12 cellular contexts compared by ENCODE assay signal in the genomic region with DNA sequence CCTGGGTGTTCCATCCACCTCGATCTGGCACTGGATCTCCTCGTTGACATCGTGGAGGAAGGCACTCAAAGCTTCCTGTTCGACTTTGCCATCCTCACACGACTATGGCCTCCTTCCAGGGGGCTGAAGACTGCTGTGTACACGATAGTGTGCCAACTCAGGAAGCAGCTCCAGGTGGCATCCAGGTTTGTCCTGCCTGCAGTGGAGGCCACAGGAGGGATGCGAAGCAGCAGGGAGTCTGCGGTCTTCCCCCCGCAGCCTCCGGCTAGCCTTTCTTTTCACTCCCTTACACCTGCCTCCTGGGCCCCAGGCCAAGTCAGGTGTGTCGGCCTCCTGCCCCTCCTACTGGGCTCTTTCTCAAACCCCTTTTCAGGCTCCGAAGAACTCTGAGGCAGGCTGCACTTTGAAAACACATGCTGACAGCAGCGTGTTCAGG.
A peak's percentile ranks its signal among the peaks of the same experiment; 100 is the strongest.
DNase-seq lines count a peak whose midpoint lies in the region; ATAC-seq and TF ChIP-seq lines count a peak whose summit lies in the region.
"Had no signal": no experiment of that assay in that cellular context is flagged by ENCODE, and none has a peak within 500 bp of the region (broad histone marks: within the 10 kb centered on the region; RNA-seq: fewer than 3 reads in every experiment).

No MANE protein-coding gene starts in this region.

- H3K27me3 ChIP-seq in stomach smooth muscle (ENCODE audit: control insufficient read depth in 1 of 2, insufficient read depth in 2 of 2, low read length in 2 of 2) (no peaks in the 10 kb centered on the region), HAP-1 (ENCODE audit: low read depth) (no peaks in the 10 kb centered on the region)
- H3K27me3 ChIP-seq: BLaER1 treated with 17β-estradiol and CSF1 and Interleukin-3, amounts not matched to agents 10 nM and 100 nM; Peyer's patch had no signal

- no peaks in the 10 kb centered on the region for H3K9me3 ChIP-seq in HEK293 (ENCODE audit: control insufficient read depth, insufficient read depth, low read depth, low read length)
- H3K9me3 ChIP-seq in stomach smooth muscle (ENCODE audit: control insufficient read depth in 2 of 2, low read length in 2 of 2) = no peaks in the 10 kb centered on the region
- no peaks in the 10 kb centered on the region for H3K9me3 ChIP-seq in HAP-1
- H3K9me3 ChIP-seq: BLaER1 treated with 17β-estradiol and CSF1 and Interleukin-3, amounts not matched to agents 10 nM and 100 nM; Peyer's patch had no signal

- no peak for ATAC-seq in HG02870 (IDR thresholded peaks at IDR 0.05; ENCODE audit: unreplicated experiment)

- POLR2A ChIA-PET in HEK293 (lab: Yijun Ruan, JAX) = no interaction called here

- no peak for TF ChIP-seq CTCF in HEK293 (tag by site-specific recombination; IDR thresholded peaks at IDR 0.05)
- TF ChIP-seq CTCF in VCaP (conservative IDR thresholded peaks at IDR 0.05) = no peak

- peak; percentile 96 to 99 for DNase-seq in NCI-H2081 (lab: John Stamatoyannopoulos, UW)
- no peak for DNase-seq in activated CD4-positive, alpha-beta T cell treated with anti-CD3 and anti-CD28 coated beads for 48 hours
- DNase-seq in HAP-1 (ENCODE audit: low spot score in 2 of 2) = no peak
- DNase-seq: KBM-7, NCI-H446, Peyer's patch, T-helper 1 cell had no signal

- in situ Hi-C loops in HAP-1 (cut with MboI; ENCODE audit: low sequenced_read_pairs) = no loop called here

- CTCF ChIA-PET in HEK293 (lab: Yijun Ruan, JAX) = no interaction called here

- no peak overlapping the region for H3K9ac ChIP-seq in stomach smooth muscle (ENCODE audit: low read length in 2 of 2)
- H3K9ac ChIP-seq: BLaER1 treated with 17β-estradiol and CSF1 and Interleukin-3, amounts not matched to agents 10 nM and 100 nM had no signal

- H3K27ac ChIP-seq in HEK293 (ENCODE audit: extremely low read depth, low read depth, low read length) (no peak overlapping the region), VCaP (peak overlapping the region; percentile 59), stomach smooth muscle (ENCODE audit: low read length) (peak overlapping the region; percentile 60)
- H3K27ac ChIP-seq: BLaER1 treated with 17β-estradiol and CSF1 and Interleukin-3, amounts not matched to agents 10 nM and 100 nM; Peyer's patch had no signal

- no peak overlapping the region for H3K4me3 ChIP-seq in HEK293 (ENCODE audit: low read depth, low read length)
- no peak overlapping the region for H3K4me3 ChIP-seq in stomach smooth muscle (ENCODE audit: low read length in 2 of 2)
- H3K4me3 ChIP-seq in HAP-1 = no peak overlapping the region
- H3K4me3 ChIP-seq: BLaER1 treated with 17β-estradiol and CSF1 and Interleukin-3, amounts not matched to agents 10 nM and 100 nM; Peyer's patch had no signal

- H3K4me1 ChIP-seq in HEK293 (ENCODE audit: control insufficient read depth, insufficient read depth, low read length) (peaks cover 10% of the 10 kb centered on the region), stomach smooth muscle (ENCODE audit: control insufficient read depth, insufficient read depth, low read length) (peaks cover 49% of the 10 kb centered on the region), HAP-1 (peaks cover 5% of the 10 kb centered on the region)
- H3K4me1 ChIP-seq: BLaER1 treated with 17β-estradiol and CSF1 and Interleukin-3, amounts not matched to agents 10 nM and 100 nM; Peyer's patch had no signal

- H3K36me3 ChIP-seq in HEK293 (ENCODE audit: control insufficient read depth in 2 of 2, insufficient read depth in 1 of 2, low read length in 2 of 2) (peaks cover 4 to 39% of the 10 kb centered on the region in 2 experiments; a peak in 1 of 3 replicates), stomach smooth muscle (ENCODE audit: control insufficient read depth in 2 of 2, insufficient read depth in 2 of 2, low read length in 2 of 2) (peaks cover 36 to 38% of the 10 kb centered on the region in 2 donors), HAP-1 (replicated peaks) (no peaks in the 10 kb centered on the region; the same call in 1 of the 2 replicates)
- H3K36me3 ChIP-seq: BLaER1 treated with 17β-estradiol and CSF1 and Interleukin-3, amounts not matched to agents 10 nM and 100 nM; Peyer's patch had no signal

TF ChIP-seq in HEK293, 187 proteins besides CTCF, POLR2A, EP300 and RAD21:
- peak; percentile 85 for TF ChIP-seq ZIC2 (tag by site-specific recombination; IDR thresholded peaks at IDR 0.05)
- no peak for TF ChIP-seq ZNF37A (tag by site-specific recombination; IDR thresholded peaks at IDR 0.05)
- TF ChIP-seq, protein P1, sequence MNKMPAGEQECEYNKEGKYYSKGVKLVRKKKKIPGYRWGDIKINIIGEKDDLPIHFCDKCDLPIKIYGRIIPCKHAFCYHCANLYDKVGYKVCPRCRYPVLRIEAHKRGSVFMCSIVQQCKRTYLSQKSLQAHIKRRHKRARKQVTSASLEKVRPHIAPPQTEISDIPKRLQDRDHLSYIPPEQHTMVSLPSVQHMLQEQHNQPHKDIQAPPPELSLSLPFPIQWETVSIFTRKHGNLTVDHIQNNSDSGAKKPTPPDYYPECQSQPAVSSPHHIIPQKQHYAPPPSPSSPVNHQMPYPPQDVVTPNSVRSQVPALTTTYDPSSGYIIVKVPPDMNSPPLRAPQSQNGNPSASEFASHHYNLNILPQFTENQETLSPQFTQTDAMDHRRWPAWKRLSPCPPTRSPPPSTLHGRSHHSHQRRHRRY (tag by site-specific recombination; IDR thresholded peaks at IDR 0.05) = no peak

Comparison
In these comparisons a context has a peak if more than half of its experiments do, and no peak if none do; other contexts are left out.
1. DNase-seq: peak in NCI-H2081 (2 of 2); none in activated CD4-positive, alpha-beta T cell treated with anti-CD3 and anti-CD28 coated beads for 48 hours (single experiment) and HAP-1 (0 of 2).